9 cellular contexts compared by ENCODE assay signal in the genomic region with DNA sequence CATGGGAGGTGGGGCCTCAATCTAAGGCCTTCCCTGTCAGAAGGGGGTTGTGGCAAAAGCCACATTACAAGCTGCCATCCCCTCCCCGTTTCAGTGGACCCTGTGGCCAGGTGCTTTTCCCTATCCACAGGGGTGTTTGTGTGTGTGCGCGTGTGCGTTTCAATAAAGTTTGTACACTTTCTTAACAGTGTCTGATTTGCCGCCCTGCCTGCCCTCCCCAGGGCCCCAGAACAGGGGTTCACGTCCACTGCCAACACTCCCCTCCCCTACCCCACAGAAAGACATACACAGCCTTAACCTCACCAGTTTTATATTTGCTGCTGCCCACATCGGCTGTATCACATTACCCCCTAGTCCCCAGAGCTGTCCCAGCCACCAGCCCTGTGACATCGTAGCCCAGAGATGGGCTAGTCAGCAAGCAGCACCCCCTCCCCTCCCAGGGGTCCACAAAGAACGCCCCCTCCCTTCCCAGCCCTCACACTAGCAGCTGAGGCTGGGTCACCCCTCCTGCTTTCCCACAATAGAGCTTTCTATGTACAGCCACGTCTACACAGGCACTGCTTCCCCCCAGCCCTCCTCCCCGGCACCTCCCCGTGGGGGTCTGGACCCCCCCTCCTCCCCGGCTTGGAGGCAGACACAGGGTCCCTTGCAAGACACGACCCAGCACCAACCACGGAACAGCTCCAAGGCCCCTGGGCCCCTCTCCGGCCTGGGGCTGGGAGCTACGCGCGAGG. TPM values are rescaled to one million over a fixed set of nuclear protein-coding genes. Genes with fewer than 3 reads are reported as not detected.
DNase-seq lines count a peak whose midpoint lies in the region; ATAC-seq and TF ChIP-seq lines count a peak whose summit lies in the region.
"Had no signal": no experiment of that assay in that cellular context is flagged by ENCODE, and none has a peak within 500 bp of the region (broad histone marks: within the 10 kb centered on the region; RNA-seq: fewer than 3 reads in every experiment).

No MANE protein-coding gene starts in this region.

- no peaks in the 10 kb centered on the region for H3K9me3 ChIP-seq in iPS-15b (ENCODE audit: control insufficient read depth, insufficient read depth, low read length)

- no peaks in the 10 kb centered on the region for H3K4me1 Mint-ChIP-seq in activated CD4-positive, alpha-beta T cell treated with anti-CD3 and anti-CD28 coated beads for 36 hours
- H3K4me1 Mint-ChIP-seq in activated B cell treated with CpG ODN at 0.5 μM for 24 hours = peaks cover 32% of the 10 kb centered on the region
- peaks cover 27 to 28% of the 10 kb centered on the region in 2 donors for H3K4me1 Mint-ChIP-seq in stimulated activated naive B cell treated with anti-CD40 and anti-IgM and Interleukin-4, amounts not matched to agents 10 μg/mL and 1 μg/mL and 100 μg/mL, for 72 hours

- peak overlapping the region; percentile 27 for H3K4me3 Mint-ChIP-seq in activated CD4-positive, alpha-beta T cell treated with anti-CD3 and anti-CD28 coated beads for 36 hours
- H3K4me3 Mint-ChIP-seq in activated B cell treated with CpG ODN at 0.5 μM for 24 hours = peak overlapping the region; percentile 33
- peak overlapping the region; percentile 3 to 31 for H3K4me3 Mint-ChIP-seq in stimulated activated naive B cell treated with anti-CD40 and anti-IgM and Interleukin-4, amounts not matched to agents 10 μg/mL and 1 μg/mL and 100 μg/mL, for 72 hours

- H3K27me3 ChIP-seq in iPS-15b (ENCODE audit: control insufficient read depth, insufficient read depth, low read length) = no peaks in the 10 kb centered on the region

- intact Hi-C loops in activated CD4-positive, alpha-beta T cell treated with anti-CD3 and anti-CD28 coated beads for 36 hours (cut with DNase I, micrococcal nuclease) = no loop called here
- intact Hi-C loops in activated B cell treated with CpG ODN at 0.5 μM for 24 hours (cut with micrococcal nuclease) (loop anchor here (5.0 kb wide), 1 partner anchor 36 kb away; no protein-coding TSS in a partner anchor), left colon (cut with DNase I, micrococcal nuclease) (no loop called here)

- CTCF ChIA-PET in activated CD4-positive, alpha-beta T cell treated with anti-CD3 and anti-CD28 coated beads for 36 hours (lab: Charles Lee) = interaction anchor here (0.5 to 3.3 kb wide), 8 partner anchors 7 to 152 kb away, joined by 3 to 19 read pairs (median 6); a partner anchor contains a TSS
- CTCF ChIA-PET in activated B cell treated with CpG ODN at 0.5 μM for 24 hours (lab: Charles Lee) = interaction anchor here (1.2 to 12.4 kb wide), 5 partner anchors 12 to 150 kb away, joined by 4 to 108 read pairs (median 5); no protein-coding TSS in a partner anchor
- CTCF ChIA-PET in HEK293T (lab: Yijun Ruan, JAX) = interaction anchor here (0.7 kb wide), 1 partner anchor 10 kb away, joined by 4 read pairs; a partner anchor contains a TSS

- H3K27me3 Mint-ChIP-seq in activated CD4-positive, alpha-beta T cell treated with anti-CD3 and anti-CD28 coated beads for 36 hours = no peaks in the 10 kb centered on the region
- H3K27me3 Mint-ChIP-seq in activated B cell treated with CpG ODN at 0.5 μM for 24 hours = no peaks in the 10 kb centered on the region
- H3K27me3 Mint-ChIP-seq in stimulated activated naive B cell treated with anti-CD40 and anti-IgM and Interleukin-4, amounts not matched to agents 10 μg/mL and 1 μg/mL and 100 μg/mL, for 72 hours = peaks cover 0 to 12% of the 10 kb centered on the region in 2 donors

- no peaks in the 10 kb centered on the region for H3K4me1 ChIP-seq in iPS-15b (ENCODE audit: control insufficient read depth, insufficient read depth, low read length)

- no peak for ATAC-seq in activated CD4-positive, alpha-beta T cell treated with anti-CD3 and anti-CD28 coated beads for 36 hours
- no peak for ATAC-seq in activated B cell treated with CpG ODN at 0.5 μM for 24 hours (ENCODE audit: low read depth)
- no peak for ATAC-seq in stimulated activated naive B cell treated with anti-CD40 and anti-IgM and Interleukin-4, amounts not matched to agents 10 μg/mL and 1 μg/mL and 100 μg/mL, for 72 hours (replicated peaks)
- no peak for ATAC-seq in HG02798 (IDR thresholded peaks at IDR 0.05; ENCODE audit: poor library complexity, unreplicated experiment)
- ATAC-seq in left colon = no peak

- peak overlapping the region; percentile 32 for H3K4me3 ChIP-seq in iPS-15b (ENCODE audit: low read depth, low read length)

- no peaks in the 10 kb centered on the region for H3K9me3 Mint-ChIP-seq in activated CD4-positive, alpha-beta T cell treated with anti-CD3 and anti-CD28 coated beads for 36 hours (ENCODE audit: low read depth)
- H3K9me3 Mint-ChIP-seq in activated B cell treated with CpG ODN at 0.5 μM for 24 hours = no peaks in the 10 kb centered on the region
- no peaks in the 10 kb centered on the region for H3K9me3 Mint-ChIP-seq in stimulated activated naive B cell treated with anti-CD40 and anti-IgM and Interleukin-4, amounts not matched to agents 10 μg/mL and 1 μg/mL and 100 μg/mL, for 72 hours

- POLR2A ChIA-PET in activated CD4-positive, alpha-beta T cell treated with anti-CD3 and anti-CD28 coated beads for 36 hours (lab: Charles Lee) = interaction anchor here (0.6 kb wide), 1 partner anchor 36 kb away, joined by 5 read pairs; no protein-coding TSS in a partner anchor
- POLR2A ChIA-PET in activated B cell treated with CpG ODN at 0.5 μM for 24 hours (lab: Charles Lee) (interaction anchor here (0.8 to 2.8 kb wide), 10 partner anchors 10 to 167 kb away, joined by 3 to 25 read pairs (median 6); a partner anchor contains a TSS), HEK293T (lab: Yijun Ruan, JAX) (interaction anchor here (1.2 kb wide), 1 partner anchor 32 kb away, joined by 3 read pairs; no protein-coding TSS in a partner anchor)

- no peak overlapping the region for H3K27ac Mint-ChIP-seq in activated CD4-positive, alpha-beta T cell treated with anti-CD3 and anti-CD28 coated beads for 36 hours
- no peak overlapping the region for H3K27ac Mint-ChIP-seq in activated B cell treated with CpG ODN at 0.5 μM for 24 hours
- no peak overlapping the region for H3K27ac Mint-ChIP-seq in stimulated activated naive B cell treated with anti-CD40 and anti-IgM and Interleukin-4, amounts not matched to agents 10 μg/mL and 1 μg/mL and 100 μg/mL, for 72 hours

- peaks cover 23% of the 10 kb centered on the region for H3K36me3 ChIP-seq in iPS-15b (ENCODE audit: control insufficient read depth, insufficient read depth, low read length)

- no peak for TF ChIP-seq CTCF in activated B cell treated with CpG ODN at 0.5 μM for 24 hours (IDR thresholded peaks at IDR 0.05)

- H3K9ac ChIP-seq in iPS-15b (ENCODE audit: low read depth, low read length) = no peak overlapping the region

- no peak for DNase-seq in activated CD4-positive, alpha-beta T cell treated with anti-CD3 and anti-CD28 coated beads for 36 hours
- DNase-seq in activated CD4-positive, alpha-beta T cell treated with anti-CD3 and anti-CD28 coated beads, Interleukin-2, amount 50 U/mL, for 48 hours = no peak
- DNase-seq in activated B cell treated with CpG ODN at 0.5 μM for 24 hours (no peak), left colon (no peak), HEK293T (ENCODE audit: extremely low spot score) (no peak)
- no peak for DNase-seq in stimulated activated naive B cell treated with anti-CD40 and anti-IgM and Interleukin-4, amounts not matched to agents 10 μg/mL and 1 μg/mL and 100 μg/mL, for 72 hours

- peaks cover 3% of the 10 kb centered on the region for H3K36me3 Mint-ChIP-seq in activated CD4-positive, alpha-beta T cell treated with anti-CD3 and anti-CD28 coated beads for 36 hours (ENCODE audit: low read depth)
- H3K36me3 Mint-ChIP-seq in activated B cell treated with CpG ODN at 0.5 μM for 24 hours (ENCODE audit: low read depth) = peaks cover 40% of the 10 kb centered on the region
- peaks cover 31 to 40% of the 10 kb centered on the region in 2 donors for H3K36me3 Mint-ChIP-seq in stimulated activated naive B cell treated with anti-CD40 and anti-IgM and Interleukin-4, amounts not matched to agents 10 μg/mL and 1 μg/mL and 100 μg/mL, for 72 hours

TF ChIP-seq in HEK293T, 16 proteins besides CTCF, POLR2A, EP300 and RAD21 (continues in another document):
- no peak for TF ChIP-seq BHLHE40 (IDR thresholded peaks at IDR 0.05; ENCODE audit: borderline replicate concordance)
- no peak for TF ChIP-seq FOXA1 (IDR thresholded peaks at IDR 0.05)
- no peak for TF ChIP-seq HDGF (IDR thresholded peaks at IDR 0.05; ENCODE audit: borderline replicate concordance)
- no peak for TF ChIP-seq LEF1 (IDR thresholded peaks at IDR 0.05; ENCODE audit: borderline replicate concordance)
- no peak for TF ChIP-seq L3MBTL2 (conservative IDR thresholded peaks at IDR 0.05)
- TF ChIP-seq, protein P1, sequence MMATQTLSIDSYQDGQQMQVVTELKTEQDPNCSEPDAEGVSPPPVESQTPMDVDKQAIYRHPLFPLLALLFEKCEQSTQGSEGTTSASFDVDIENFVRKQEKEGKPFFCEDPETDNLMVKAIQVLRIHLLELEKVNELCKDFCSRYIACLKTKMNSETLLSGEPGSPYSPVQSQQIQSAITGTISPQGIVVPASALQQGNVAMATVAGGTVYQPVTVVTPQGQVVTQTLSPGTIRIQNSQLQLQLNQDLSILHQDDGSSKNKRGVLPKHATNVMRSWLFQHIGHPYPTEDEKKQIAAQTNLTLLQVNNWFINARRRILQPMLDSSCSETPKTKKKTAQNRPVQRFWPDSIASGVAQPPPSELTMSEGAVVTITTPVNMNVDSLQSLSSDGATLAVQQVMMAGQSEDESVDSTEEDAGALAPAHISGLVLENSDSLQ (IDR thresholded peaks at IDR 0.05) = no peak
- TF ChIP-seq CTBP1 (IDR thresholded peaks at IDR 0.05; ENCODE audit: borderline replicate concordance) = no peak
- no peak for TF ChIP-seq TARDBP (IDR thresholded peaks at IDR 0.05)
- no peak for TF ChIP-seq NFRKB (IDR thresholded peaks at IDR 0.05)
- TF ChIP-seq FOXK2 (IDR thresholded peaks at IDR 0.05) = no peak
- no peak for TF ChIP-seq ARNT (IDR thresholded peaks at IDR 0.05)
- TF ChIP-seq FOXM1 (IDR thresholded peaks at IDR 0.05; ENCODE audit: borderline replicate concordance) = no peak

RNA-seq across cellular contexts. Expression of a gene that starts 8.0 kb away (rescaled TPM):
- total RNA-seq in activated CD4-positive, alpha-beta T cell treated with anti-CD3 and anti-CD28 coated beads for 36 hours = 10 to 100 TPM; 35.4 to 68.0 TPM
- total RNA-seq in activated B cell treated with CpG ODN at 0.5 μM for 24 hours = 229 and 250 TPM in 2 replicates
- 100 to 1,000 TPM; 439 to 572 TPM for total RNA-seq in left colon

RNA-seq across cellular contexts. Expression of a gene that starts 10.6 kb away (rescaled TPM):
- total RNA-seq in activated CD4-positive, alpha-beta T cell treated with anti-CD3 and anti-CD28 coated beads for 36 hours = under 1 TPM; 0.18 to 0.32 TPM
- total RNA-seq in activated B cell treated with CpG ODN at 0.5 μM for 24 hours (0.49 and 0.75 TPM in 2 replicates), left colon (under 1 TPM; 0.24 to 0.67 TPM)
- total RNA-seq: T-helper 1 cell treated with Interleukin-12 subunit alpha and Interleukin-12 subunit beta and Interleukin-4 antibody, amounts not matched to agents 30 ng/mL and 1 ng/mL, for 36 hours had no signal

RNA-seq across cellular contexts. Expression of a gene that starts 28.5 kb away (rescaled TPM):
- total RNA-seq in activated CD4-positive, alpha-beta T cell treated with anti-CD3 and anti-CD28 coated beads for 36 hours = 100 to 1,000 TPM; 127 to 129 TPM
- 119 and 129 TPM in 2 replicates for total RNA-seq in activated B cell treated with CpG ODN at 0.5 μM for 24 hours
- 100 to 1,000 TPM; 137 to 148 TPM for total RNA-seq in left colon

RNA-seq across cellular contexts. Expression of a gene that starts 36.4 kb away (rescaled TPM):
- 1 to 10 TPM; 1.6 to 1.7 TPM for total RNA-seq in activated CD4-positive, alpha-beta T cell treated with anti-CD3 and anti-CD28 coated beads for 36 hours
- total RNA-seq in activated B cell treated with CpG ODN at 0.5 μM for 24 hours = not detected in 2 replicates
- total RNA-seq in left colon = under 1 TPM; 0.37 to 0.39 TPM

RNA-seq across cellular contexts. Expression of a gene that starts 44.7 kb away (rescaled TPM):
- total RNA-seq in activated CD4-positive, alpha-beta T cell treated with anti-CD3 and anti-CD28 coated beads for 36 hours = under 1 TPM in 1 of 2 experiments, not detected in 1; 0.11 TPM
- total RNA-seq in activated B cell treated with CpG ODN at 0.5 μM for 24 hours = 0.07 and 0.17 TPM in 2 replicates
- total RNA-seq in left colon = 1 to 10 TPM in 1 of 2 donors, under 1 TPM in 1; 0.46 to 1.5 TPM
